Comparison of ENCODE assay signal across 19 cellular contexts in the genomic region with DNA sequence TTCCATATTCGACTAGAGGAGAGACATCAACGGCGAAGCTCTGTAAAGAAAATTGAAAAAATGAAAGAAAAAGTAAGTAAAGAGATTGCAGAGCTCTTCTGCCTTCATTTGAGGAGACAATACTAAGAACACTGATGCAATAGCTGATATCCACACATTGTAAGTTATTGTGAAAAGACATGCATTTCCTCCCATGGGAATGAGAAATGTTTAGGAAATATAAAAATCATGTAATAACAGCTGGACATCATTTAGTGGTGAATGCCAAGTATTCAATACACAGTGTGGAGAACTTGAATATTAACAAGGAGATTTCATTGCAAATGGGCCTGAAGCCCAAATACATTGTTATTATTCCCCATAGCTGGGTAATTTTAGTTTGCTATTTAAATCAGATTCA.
DNase-seq lines count a peak whose midpoint lies in the region; ATAC-seq and TF ChIP-seq lines count a peak whose summit lies in the region.
"Had no signal": no experiment of that assay in that cellular context is flagged by ENCODE, and none has a peak within 500 bp of the region (broad histone marks: within the 10 kb centered on the region; RNA-seq: fewer than 3 reads in every experiment).

No MANE protein-coding gene starts in this region.

- H3K4me1 ChIP-seq in gastroesophageal sphincter = peaks cover 3 to 26% (median 3%) of the 10 kb centered on the region in 3 donors

- in situ Hi-C loops in GM13976 (cut with MboI; ENCODE audit: low sequenced_read_pairs, unreplicated experiment) = no loop called here

- no peak overlapping the region for H3K27ac ChIP-seq in gastroesophageal sphincter
- H3K27ac ChIP-seq: left ventricle myocardium inferior had no signal

- TF ChIP-seq EP300 in gastroesophageal sphincter (IDR thresholded peaks at IDR 0.05) = no peak

- no peaks in the 10 kb centered on the region for H3K36me3 ChIP-seq in gastroesophageal sphincter

- no peak for TF ChIP-seq POLR2A in gastroesophageal sphincter (IDR thresholded peaks at IDR 0.05)

- H3K9me3 ChIP-seq in gastroesophageal sphincter = no peaks in the 10 kb centered on the region
- H3K9me3 ChIP-seq: left ventricle myocardium inferior had no signal

- H3K4me1 Mint-ChIP-seq in osteocyte (ENCODE audit: unreplicated experiment) = peaks cover 47% of the 10 kb centered on the region
- H3K4me1 Mint-ChIP-seq: central memory CD8-positive, alpha-beta T cell had no signal

- ATAC-seq in HG03378 (IDR thresholded peaks at IDR 0.05; ENCODE audit: unreplicated experiment) (no peak), gastroesophageal sphincter (no peak)

- H3K4me3 ChIP-seq in gastroesophageal sphincter = no peak overlapping the region
- H3K4me3 ChIP-seq: left ventricle myocardium inferior had no signal

- TF ChIP-seq CTCF in osteocyte (IDR thresholded peaks at IDR 0.05) (no peak), GM13976 (IDR thresholded peaks at IDR 0.05; ENCODE audit: borderline replicate concordance, control extremely low read depth, extremely low read depth, insufficient read depth, missing control alignments) (no peak), gastroesophageal sphincter (IDR thresholded peaks at IDR 0.05) (no peak)

- DNase-seq in AG20443 (ENCODE audit: low spot score) = peak; percentile 14
- DNase-seq in NCI-H446 treated with DMSO at 0.1 percent for 48 hours (lab: John Stamatoyannopoulos, UW) = peak; percentile 22
- peak; percentile 3 to 36 for DNase-seq in dermis microvascular lymphatic vessel endothelial cell (ENCODE audit: low read depth in 2 of 2)
- no peak for DNase-seq in osteocyte (ENCODE audit: extremely low spot score, unreplicated experiment)
- no peak for DNase-seq in GM13976 (ENCODE audit: low spot score)
- DNase-seq: activated CD4-positive, alpha-beta T cell treated with anti-CD3 and anti-CD28 coated beads, Interleukin-2, amount 50 U/mL, for 1 hour; activated CD8-positive, alpha-beta memory T cell treated with anti-CD3 and anti-CD28 coated beads, Interleukin-2, amount 50 U/mL, for 48 hours; activated gamma-delta T cell; C1 segment of cervical spinal cord; DMS 273 treated with DMSO at 0.1 percent for 48 hours; endodermal cell; GF-D8; left ventricle myocardium inferior; NCI-H187; stimulated activated CD4-positive, alpha-beta T cell treated with anti-CD3 and anti-CD28 coated beads, Interleukin-4, amount 100 ng/mL, for 1 hour; T-helper 1 cell had no signal

- peak overlapping the region; percentile 87 for H3K27ac Mint-ChIP-seq in osteocyte (ENCODE audit: unreplicated experiment)
- H3K27ac Mint-ChIP-seq: endodermal cell had no signal

- H3K27me3 Mint-ChIP-seq in osteocyte (ENCODE audit: unreplicated experiment) = no peaks in the 10 kb centered on the region

- H3K9me3 Mint-ChIP-seq in osteocyte (ENCODE audit: unreplicated experiment) = no peaks in the 10 kb centered on the region
- H3K9me3 Mint-ChIP-seq: central memory CD8-positive, alpha-beta T cell; endodermal cell had no signal

- 50 to 56% methylated on average over 3 of the region's 3 CpGs for WGBS in gastroesophageal sphincter (ENCODE audit: low coverage in 1 of 2), 2 donors

- H3K36me3 Mint-ChIP-seq in osteocyte (ENCODE audit: unreplicated experiment) = peaks cover 6% of the 10 kb centered on the region

- H3K27me3 ChIP-seq in gastroesophageal sphincter = no peaks in the 10 kb centered on the region

- H3K4me3 Mint-ChIP-seq in osteocyte (ENCODE audit: unreplicated experiment) = peak overlapping the region; percentile 61
- H3K4me3 Mint-ChIP-seq: central memory CD8-positive, alpha-beta T cell; endodermal cell had no signal

Comparison
In these comparisons a context has a peak if more than half of its experiments do, and no peak if none do; other contexts are left out.
1. DNase-seq: peak in AG20443 (single experiment), NCI-H446 treated with DMSO at 0.1 percent for 48 hours (single experiment) and dermis microvascular lymphatic vessel endothelial cell (2 of 2); none in osteocyte (single experiment) and GM13976 (single experiment).